27 cellular contexts compared by ENCODE assay signal in genomic region chr3:52020796-52021195, GRCh38. TPM values are rescaled to one million over a fixed set of nuclear protein-coding genes. Genes with fewer than 3 reads are reported as not detected.
DNase-seq lines count a peak whose midpoint lies in the region; ATAC-seq and TF ChIP-seq lines count a peak whose summit lies in the region.
"Had no signal": no experiment of that assay in that cellular context is flagged by ENCODE, and none has a peak within 500 bp of the region (broad histone marks: within the 10 kb centered on the region; RNA-seq: fewer than 3 reads in every experiment).

No MANE protein-coding gene starts in this region.

- peaks cover 0 to 3% (median 0%) of the 10 kb centered on the region in 11 experiments; a peak in 1 of 22 replicates for H3K27me3 ChIP-seq in BLaER1 treated with 17β-estradiol and CSF1 and Interleukin-3, amounts not matched to agents 10 nM and 100 nM
- H3K27me3 ChIP-seq in lower lobe of right lung (ENCODE audit: low read depth): no peaks in the 10 kb centered on the region
- no peaks in the 10 kb centered on the region for H3K27me3 ChIP-seq in stomach
- no peaks in the 10 kb centered on the region for H3K27me3 ChIP-seq in mammary epithelial cell (ENCODE audit: insufficient read depth, low read length)
- H3K27me3 ChIP-seq in breast epithelium: no peaks in the 10 kb centered on the region

- peaks cover 4% of the 10 kb centered on the region for H3K27me3 Mint-ChIP-seq in progenitor cell of endocrine pancreas
- H3K27me3 Mint-ChIP-seq: activated CD8-positive, alpha-beta memory T cell treated with anti-CD3 and anti-CD28 coated beads, Interleukin-2, amount 10 ng/mL, durations not matched to agents 7 days and 5 days; activated naive CD8-positive, alpha-beta T cell treated with anti-CD3 and anti-CD28 coated beads for 36 hours had no signal

- no peak for DNase-seq in lower lobe of right lung
- DNase-seq in stomach: no peak
- DNase-seq in progenitor cell of endocrine pancreas (ENCODE audit: low spot score, unreplicated experiment): no peak
- no peak for DNase-seq in NCI-H1092 treated with DMSO at 0.1 percent for 48 hours (lab: John Stamatoyannopoulos, UW)
- DNase-seq in mammary epithelial cell: no peak
- DNase-seq in breast epithelium (ENCODE audit: low spot score in 2 of 2): no peak
- DNase-seq: activated CD4-positive, alpha-beta T cell treated with anti-CD3 and anti-CD28 coated beads, Interleukin-2, amount 50 U/mL, for 4 hours; activated CD4-positive, CD25-positive, alpha-beta regulatory T cell; activated CD8-positive, alpha-beta memory T cell treated with anti-CD3 and anti-CD28 coated beads, Interleukin-2, amount 10 ng/mL, durations not matched to agents 7 days and 5 days; activated gamma-delta T cell; activated naive CD8-positive, alpha-beta T cell treated with anti-CD3 and anti-CD28 coated beads for 36 hours; activated T-cell treated with anti-CD3 and anti-CD28 coated beads, Interleukin-2, amount 50 U/mL, for 4 hours; C1 segment of cervical spinal cord; cerebellar nuclear complex; hypothalamus; immature natural killer cell; KBM-7; NCI-H1092; NCI-H187; NCI-H446 treated with DMSO at 0.1 percent for 48 hours; NCI-H82; stimulated activated CD4-positive, alpha-beta T cell treated with anti-CD3 and anti-CD28 coated beads, Interleukin-4, amount 100 ng/mL, for 24 hours had no signal

- peak overlapping the region; percentile 75 to 98 (median 86) for H3K4me2 ChIP-seq in BLaER1 treated with 17β-estradiol and CSF1 and Interleukin-3, amounts not matched to agents 10 nM and 100 nM
- H3K4me2 ChIP-seq in mammary epithelial cell (ENCODE audit: insufficient read depth, low read depth, low read length): no peak overlapping the region

- no peaks in the 10 kb centered on the region for H3K79me2 ChIP-seq in mammary epithelial cell (ENCODE audit: insufficient read depth, low read length)

- no peak overlapping the region for H2AFZ ChIP-seq in mammary epithelial cell (ENCODE audit: low read depth, low read length)

- H3K4me3 ChIP-seq in BLaER1 treated with 17β-estradiol and CSF1 and Interleukin-3, amounts not matched to agents 10 nM and 100 nM: no peak overlapping the region
- H3K4me3 ChIP-seq in lower lobe of right lung: no peak overlapping the region
- no peak overlapping the region for H3K4me3 ChIP-seq in stomach
- H3K4me3 ChIP-seq in mammary epithelial cell (replicated peaks in 1 of 3; ENCODE audit: insufficient read depth in 1 of 3, low read depth in 2 of 3, low read length in 3 of 3): no peak overlapping the region
- no peak overlapping the region for H3K4me3 ChIP-seq in breast epithelium
- H3K4me3 ChIP-seq: SK-N-MC had no signal

- no peaks in the 10 kb centered on the region for H4K20me1 ChIP-seq in BLaER1 treated with 17β-estradiol and CSF1 and Interleukin-3, amounts not matched to agents 10 nM and 100 nM
- no peaks in the 10 kb centered on the region for H4K20me1 ChIP-seq in mammary epithelial cell (ENCODE audit: insufficient read depth, low read length)

- ATAC-seq in lower lobe of right lung: no peak
- ATAC-seq: activated CD8-positive, alpha-beta memory T cell treated with anti-CD3 and anti-CD28 coated beads, Interleukin-2, amount 10 ng/mL, durations not matched to agents 7 days and 5 days; activated T-cell treated with anti-CD3 and anti-CD28 coated beads, Interleukin-2, amount 50 U/mL, for 4 hours; sciatic nerve had no signal

- H3K9ac ChIP-seq in BLaER1 treated with 17β-estradiol and CSF1 and Interleukin-3, amounts not matched to agents 10 nM and 100 nM: peak overlapping the region in 6 of 11 experiments; percentile 16 to 65 (median 50); a peak in 7 of 22 replicates
- no peak overlapping the region for H3K9ac ChIP-seq in mammary epithelial cell (ENCODE audit: insufficient read depth, low read length)

- TF ChIP-seq CTCF in lower lobe of right lung (IDR thresholded peaks at IDR 0.05) (no peak), stomach (IDR thresholded peaks at IDR 0.05) (no peak), progenitor cell of endocrine pancreas (IDR thresholded peaks at IDR 0.05; ENCODE audit: unreplicated experiment) (no peak), mammary epithelial cell (conservative IDR thresholded peaks at IDR 0.05 in 1 of 2, IDR thresholded peaks at IDR 0.05 in 1 of 2; ENCODE audit: extremely low read depth in 1 of 2, insufficient read depth in 1 of 2, low read depth in 1 of 2, low read length in 2 of 2) (no peak), breast epithelium (IDR thresholded peaks at IDR 0.05) (no peak)

- dilution Hi-C loops in mammary epithelial cell (cut with HindIII; ENCODE audit: low sequenced_read_pairs): no loop called here

- H3K27ac Mint-ChIP-seq in progenitor cell of endocrine pancreas: no peak overlapping the region
- H3K27ac Mint-ChIP-seq: activated CD8-positive, alpha-beta memory T cell treated with anti-CD3 and anti-CD28 coated beads, Interleukin-2, amount 10 ng/mL, durations not matched to agents 7 days and 5 days; activated naive CD8-positive, alpha-beta T cell treated with anti-CD3 and anti-CD28 coated beads for 36 hours; T-helper 1 cell treated with Interleukin-12 subunit alpha and Interleukin-12 subunit beta and Interleukin-4 antibody, amounts not matched to agents 30 μg/mL and 1 μg/mL, for 36 hours had no signal

- H3K4me3 Mint-ChIP-seq in progenitor cell of endocrine pancreas (ENCODE audit: low read depth): no peak overlapping the region
- H3K4me3 Mint-ChIP-seq: activated CD8-positive, alpha-beta memory T cell treated with anti-CD3 and anti-CD28 coated beads, Interleukin-2, amount 10 ng/mL, durations not matched to agents 7 days and 5 days; activated naive CD8-positive, alpha-beta T cell treated with anti-CD3 and anti-CD28 coated beads for 36 hours; activated T-cell treated with anti-CD3 and anti-CD28 coated beads, Interleukin-2, amount 50 U/mL, for 4 hours; immature natural killer cell; T-helper 1 cell treated with Interleukin-12 subunit alpha and Interleukin-12 subunit beta and Interleukin-4 antibody, amounts not matched to agents 30 μg/mL and 1 μg/mL, for 36 hours had no signal

- WGBS in stomach, 5 donors: 91 to 96% (median 93%) methylated on average over 6 to 7 of the region's 7 CpGs
- WGBS in mammary epithelial cell (ENCODE audit: low coverage, missing lambda C conversion rate): 91% methylated on average over 5 of the region's 7 CpGs

- TF ChIP-seq EP300 in stomach (IDR thresholded peaks at IDR 0.05): no peak

- CTCF ChIA-PET in mammary epithelial cell (lab: Charles Lee; ENCODE audit: low non-redundant PET): no interaction called here

- in situ Hi-C loops in mammary epithelial cell (cut with MboI; ENCODE audit: low sequenced_read_pairs in 2 of 2): no loop called here

- TF ChIP-seq POLR2A in stomach (IDR thresholded peaks at IDR 0.05): no peak
- no peak for TF ChIP-seq POLR2A in breast epithelium (IDR thresholded peaks at IDR 0.05)

- H3K36me3 Mint-ChIP-seq in progenitor cell of endocrine pancreas (ENCODE audit: insufficient read depth): no peaks in the 10 kb centered on the region
- H3K36me3 Mint-ChIP-seq: activated CD8-positive, alpha-beta memory T cell treated with anti-CD3 and anti-CD28 coated beads, Interleukin-2, amount 10 ng/mL, durations not matched to agents 7 days and 5 days; activated naive CD8-positive, alpha-beta T cell treated with anti-CD3 and anti-CD28 coated beads for 36 hours; immature natural killer cell had no signal

- H3K4me1 ChIP-seq in BLaER1 treated with 17β-estradiol and CSF1 and Interleukin-3, amounts not matched to agents 10 nM and 100 nM: peaks cover 76 to 100% (median 100%) of the 10 kb centered on the region in 10 experiments
- H3K4me1 ChIP-seq in lower lobe of right lung: peaks cover 30% of the 10 kb centered on the region
- H3K4me1 ChIP-seq in stomach: peaks cover 0 to 25% (median 2%) of the 10 kb centered on the region in 4 donors
- H3K4me1 ChIP-seq in mammary epithelial cell (ENCODE audit: insufficient read depth, low read length): no peaks in the 10 kb centered on the region
- H3K4me1 ChIP-seq in breast epithelium: no peaks in the 10 kb centered on the region

- no peaks in the 10 kb centered on the region for H3K4me1 Mint-ChIP-seq in progenitor cell of endocrine pancreas (ENCODE audit: low read depth)
- H3K4me1 Mint-ChIP-seq: activated CD8-positive, alpha-beta memory T cell treated with anti-CD3 and anti-CD28 coated beads, Interleukin-2, amount 10 ng/mL, durations not matched to agents 7 days and 5 days; activated naive CD8-positive, alpha-beta T cell treated with anti-CD3 and anti-CD28 coated beads for 36 hours had no signal

- no peaks in the 10 kb centered on the region for H3K36me3 ChIP-seq in BLaER1 treated with 17β-estradiol and CSF1 and Interleukin-3, amounts not matched to agents 10 nM and 100 nM
- H3K36me3 ChIP-seq in lower lobe of right lung (no peaks in the 10 kb centered on the region), stomach (no peaks in the 10 kb centered on the region), mammary epithelial cell (ENCODE audit: insufficient read depth, low read length) (no peaks in the 10 kb centered on the region), breast epithelium (no peaks in the 10 kb centered on the region)

- H3K9me3 ChIP-seq in BLaER1 treated with 17β-estradiol and CSF1 and Interleukin-3, amounts not matched to agents 10 nM and 100 nM (replicated peaks in 1 of 11): no peaks in the 10 kb centered on the region
- H3K9me3 ChIP-seq in lower lobe of right lung: no peaks in the 10 kb centered on the region
- no peaks in the 10 kb centered on the region for H3K9me3 ChIP-seq in stomach
- H3K9me3 ChIP-seq in mammary epithelial cell (replicated peaks; ENCODE audit: insufficient read depth, low read length): no peaks in the 10 kb centered on the region
- no peaks in the 10 kb centered on the region for H3K9me3 ChIP-seq in breast epithelium

- intact Hi-C loops in lower lobe of right lung (cut with DNase I) (no loop called here), stomach (cut with DNase I; ENCODE audit: low total_unique reads) (no loop called here), mammary epithelial cell (cut with micrococcal nuclease) (no loop called here), breast epithelium (cut with DNase I; ENCODE audit: low total_unique reads) (no loop called here)

- no TSS peak for BruUV-seq in mammary epithelial cell (replicated peaks; lab: Mats Ljungman, UMichigan)

- no peaks in the 10 kb centered on the region for H3K9me3 Mint-ChIP-seq in progenitor cell of endocrine pancreas (ENCODE audit: low read depth)
- H3K9me3 Mint-ChIP-seq: activated naive CD8-positive, alpha-beta T cell treated with anti-CD3 and anti-CD28 coated beads for 36 hours; activated T-cell treated with anti-CD3 and anti-CD28 coated beads, Interleukin-2, amount 50 U/mL, for 4 hours; immature natural killer cell; T-helper 1 cell treated with Interleukin-12 subunit alpha and Interleukin-12 subunit beta and Interleukin-4 antibody, amounts not matched to agents 30 μg/mL and 1 μg/mL, for 36 hours had no signal

- peak overlapping the region in 10 of 11 experiments; percentile 36 to 74 (median 61); a peak in 14 of 22 replicates for H3K27ac ChIP-seq in BLaER1 treated with 17β-estradiol and CSF1 and Interleukin-3, amounts not matched to agents 10 nM and 100 nM
- H3K27ac ChIP-seq in angular gyrus (ENCODE audit: low read depth, low read length) (peak overlapping the region; percentile 14), lower lobe of right lung (peak overlapping the region; percentile 67), stomach (peak overlapping the region in 3 of 5 donors; percentile 8 to 29 (median 15)), mammary epithelial cell (ENCODE audit: insufficient read depth, low read depth, low read length) (no peak overlapping the region), breast epithelium (peak overlapping the region in 1 of 2 donors; percentile 58)

RNA-seq across cellular contexts. Expression of gene RPL29, which starts 25.1 kb away (rescaled TPM):
- total RNA-seq in lower lobe of right lung (765 TPM), stomach (1,000 to 10,000 TPM in 1 of 5 donors, 100 to 1,000 TPM in 4; 144 to 1,657 (median 865) TPM), progenitor cell of endocrine pancreas (1,205 and 1,236 TPM in 2 replicates), mammary epithelial cell (1,000 to 10,000 TPM; 1,040 to 1,174 TPM), breast epithelium (1,000 to 10,000 TPM; 1,890 to 2,530 (median 2,229) TPM)
- polyA plus RNA-seq in stomach (1,000 to 10,000 TPM; 2,501 to 3,071 (median 2,933) TPM), mammary epithelial cell (2,670 TPM)
- 407 TPM for polyA minus RNA-seq in mammary epithelial cell

RNA-seq across cellular contexts. Expression of gene DUSP7, which starts 35.6 kb away (rescaled TPM):
- 28.8 TPM for total RNA-seq in lower lobe of right lung
- total RNA-seq in stomach: 10 to 100 TPM in 1 of 5 donors, 1 to 10 TPM in 3, under 1 TPM in 1; 0.58 to 23.7 (median 4.6) TPM
- 10 to 100 TPM in 1 of 3 donors, 1 to 10 TPM in 2; 4.9 to 11.2 (median 5.1) TPM for polyA plus RNA-seq in stomach
- total RNA-seq in progenitor cell of endocrine pancreas: 10.1 and 10.3 TPM in 2 replicates
- total RNA-seq in mammary epithelial cell: 100 to 1,000 TPM in 1 of 2 donors, 10 to 100 TPM in 1; 64.7 to 167 TPM
- polyA plus RNA-seq in mammary epithelial cell: 212 TPM
- polyA minus RNA-seq in mammary epithelial cell: 293 TPM
- total RNA-seq in breast epithelium: 10 to 100 TPM in 1 of 3 donors, 1 to 10 TPM in 2; 7.0 to 11.1 (median 8.6) TPM

RNA-seq across cellular contexts. Expression of gene ACY1, which starts 37.5 kb away (rescaled TPM):
- total RNA-seq in lower lobe of right lung (20.6 TPM), stomach (10 to 100 TPM in 3 of 5 donors, 1 to 10 TPM in 1, not detected in 1; 8.0 to 42.6 (median 31.5) TPM), progenitor cell of endocrine pancreas (38.0 and 43.0 TPM in 2 replicates), mammary epithelial cell (100 to 1,000 TPM in 1 of 2 donors, 10 to 100 TPM in 1; 90.5 to 107 TPM), breast epithelium (10 to 100 TPM; 40.0 to 49.2 (median 46.4) TPM)
- polyA plus RNA-seq in stomach (10 to 100 TPM; 32.9 to 60.6 (median 41.9) TPM), mammary epithelial cell (129 TPM)
- polyA minus RNA-seq in mammary epithelial cell: 147 TPM

RNA-seq across cellular contexts. Expression of gene ABHD14A, which starts 45.9 kb away (rescaled TPM):
- total RNA-seq in lower lobe of right lung (17.8 TPM), stomach (10 to 100 TPM in 2 of 5 donors, 1 to 10 TPM in 1, not detected in 2; 7.0 to 17.0 (median 14.5) TPM), progenitor cell of endocrine pancreas (16.4 and 19.4 TPM in 2 replicates), mammary epithelial cell (10 to 100 TPM in 1 of 2 donors, 1 to 10 TPM in 1; 9.7 to 10.0 TPM), breast epithelium (10 to 100 TPM; 16.1 to 32.6 (median 17.1) TPM)
- polyA plus RNA-seq in stomach (10 to 100 TPM; 12.2 to 20.8 (median 16.3) TPM), mammary epithelial cell (15.4 TPM)
- 3.2 TPM for polyA minus RNA-seq in mammary epithelial cell

RNA-seq across cellular contexts. Expression of gene ABHD14B, which starts 46.9 kb away (rescaled TPM):
- total RNA-seq in lower lobe of right lung (48.8 TPM), stomach (10 to 100 TPM in 4 of 5 donors, 1 to 10 TPM in 1; 2.9 to 67.4 (median 28.4) TPM), progenitor cell of endocrine pancreas (13.7 and 14.4 TPM in 2 replicates), mammary epithelial cell (10 to 100 TPM; 20.5 to 24.9 TPM), breast epithelium (100 to 1,000 TPM in 1 of 3 donors, 10 to 100 TPM in 2; 62.3 to 122 (median 74.3) TPM)
- polyA plus RNA-seq in stomach (10 to 100 TPM; 48.1 to 82.9 (median 57.3) TPM), mammary epithelial cell (34.8 TPM)
- polyA minus RNA-seq in mammary epithelial cell: 29.5 TPM
